Comparison of ENCODE assay signal across 1 cellular context in the genomic region with DNA sequence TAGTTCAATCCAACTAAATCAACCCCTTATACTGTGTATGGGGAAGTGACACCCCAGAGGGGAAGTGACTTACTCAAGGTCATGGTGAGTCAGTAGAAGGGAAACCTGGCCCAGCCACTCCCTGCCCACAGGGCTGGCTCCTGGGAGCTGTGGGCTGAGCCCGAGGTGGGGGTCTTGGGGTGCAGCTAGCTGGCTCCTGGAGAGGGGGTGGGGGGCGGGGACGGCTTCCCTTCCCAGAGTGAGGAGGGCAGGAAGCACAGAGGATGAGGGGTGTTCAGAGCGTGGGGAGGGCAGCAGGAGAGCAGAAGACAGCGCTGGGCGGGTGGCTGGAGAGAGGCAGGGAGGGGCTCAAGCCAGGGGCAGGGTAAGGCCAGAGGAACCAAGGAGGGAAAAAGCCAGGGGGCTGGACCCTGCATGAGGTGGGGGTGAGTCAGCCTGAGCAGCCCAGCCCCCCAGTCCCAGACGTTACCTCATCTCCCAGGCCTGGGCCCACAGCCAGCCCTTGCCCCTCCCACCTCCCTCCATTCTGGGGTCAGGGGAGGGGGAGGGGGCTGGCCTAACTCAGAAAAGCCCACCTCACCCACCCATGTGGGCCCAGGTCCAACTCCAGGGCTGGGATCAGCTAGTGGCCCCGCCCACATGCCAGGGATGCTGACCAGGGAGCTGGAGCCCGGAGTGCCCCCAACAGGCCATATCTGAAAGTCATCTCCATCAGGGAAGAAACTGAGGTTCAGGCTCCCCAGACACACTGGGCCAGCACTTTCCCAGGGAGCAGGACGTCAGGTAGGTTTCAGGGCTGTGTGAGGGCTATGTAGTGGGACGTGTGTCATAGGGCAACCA.
TF ChIP-seq lines count a peak whose summit lies in the region.

No MANE protein-coding gene starts in this region.

TF ChIP-seq in IMR-90, 13 proteins besides CTCF, POLR2A, EP300 and RAD21 (continued from another document):
- TF ChIP-seq CEBPB (IDR thresholded peaks at IDR 0.05; ENCODE audit: low read depth, low read length) (peak; percentile 74), RCOR1 (IDR thresholded peaks at IDR 0.05; ENCODE audit: insufficient replicate concordance, low read length) (no peak), MAZ (IDR thresholded peaks at IDR 0.05; ENCODE audit: borderline replicate concordance, low read depth, low read length) (peak; percentile 96), MAFK (IDR thresholded peaks at IDR 0.05; ENCODE audit: low read depth, low read length) (no peak), FOS (IDR thresholded peaks at IDR 0.05; ENCODE audit: low read depth, low read length) (peak; percentile 89), BHLHE40 (IDR thresholded peaks at IDR 0.05; ENCODE audit: low read depth, low read length) (no peak)
- TF ChIP-seq, protein P1, sequence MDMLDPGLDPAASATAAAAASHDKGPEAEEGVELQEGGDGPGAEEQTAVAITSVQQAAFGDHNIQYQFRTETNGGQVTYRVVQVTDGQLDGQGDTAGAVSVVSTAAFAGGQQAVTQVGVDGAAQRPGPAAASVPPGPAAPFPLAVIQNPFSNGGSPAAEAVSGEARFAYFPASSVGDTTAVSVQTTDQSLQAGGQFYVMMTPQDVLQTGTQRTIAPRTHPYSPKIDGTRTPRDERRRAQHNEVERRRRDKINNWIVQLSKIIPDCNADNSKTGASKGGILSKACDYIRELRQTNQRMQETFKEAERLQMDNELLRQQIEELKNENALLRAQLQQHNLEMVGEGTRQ (IDR thresholded peaks at IDR 0.05; ENCODE audit: low read depth, low read length), result no peak
